9 cellular contexts compared by ENCODE assay signal in genomic region chr3:159941043-159941994, GRCh38. TPM values are rescaled to one million over a fixed set of nuclear protein-coding genes. Genes with fewer than 3 reads are reported as not detected.
DNase-seq lines count a peak whose midpoint lies in the region; ATAC-seq, FAIRE-seq and TF ChIP-seq lines count a peak whose summit lies in the region.
"Had no signal": no experiment of that assay in that cellular context is flagged by ENCODE, and none has a peak within 500 bp of the region (broad histone marks: within the 10 kb centered on the region; RNA-seq: fewer than 3 reads in every experiment).

No MANE protein-coding gene starts in this region.

- no peak for TF ChIP-seq CTCF in bronchial epithelial cell (IDR thresholded peaks at IDR 0.05; ENCODE audit: insufficient read depth, low read length, severe bottlenecking)
- TF ChIP-seq CTCF in GM10248 (IDR thresholded peaks at IDR 0.05; ENCODE audit: control extremely low read depth, extremely low read depth, low read depth, missing control alignments) = no peak

- FAIRE-seq in GM18507 (lab: Jason Lieb, UNC) (peak; percentile 31), bronchial epithelial cell (lab: Jason Lieb, UNC) (no peak)

- CTCF ChIA-PET in GM10248 (lab: Yijun Ruan, JAX) = interaction anchor here (0.8 to 1.6 kb wide), 7 partner anchors 8 to 54 kb away, joined by 3 to 7 read pairs (median 3); partner anchors contain the start of gene IL12A

- H3K4me3 ChIP-seq in bronchial epithelial cell (ENCODE audit: low read depth, low read length) = no peak overlapping the region
- H3K4me3 ChIP-seq: right atrium auricular region had no signal

- DNase-seq in GM18507 (ENCODE audit: extremely low spot score, insufficient read length, low read depth) (no peak), bronchial epithelial cell (ENCODE audit: low read depth) (peak; percentile 69), globus pallidus (ENCODE audit: low spot score) (no peak), dermis blood vessel endothelial cell (no peak), GM10248 (ENCODE audit: extremely low spot score) (no peak)

- H3K27me3 ChIP-seq in bronchial epithelial cell (ENCODE audit: control insufficient read depth, insufficient read depth, low read length) = no peaks in the 10 kb centered on the region
- H3K27me3 ChIP-seq: right atrium auricular region had no signal

- POLR2A ChIA-PET in GM10248 (lab: Yijun Ruan, JAX) = no interaction called here

- H3K36me3 ChIP-seq in bronchial epithelial cell (ENCODE audit: control insufficient read depth, insufficient read depth, low read length) = no peaks in the 10 kb centered on the region
- H3K36me3 ChIP-seq: right atrium auricular region had no signal

- ATAC-seq in GM21723 (IDR thresholded peaks at IDR 0.05; ENCODE audit: unreplicated experiment) (peak; percentile 81), HG03565 (IDR thresholded peaks at IDR 0.05; ENCODE audit: unreplicated experiment) (peak; percentile 79), GM21367 (IDR thresholded peaks at IDR 0.05; ENCODE audit: unreplicated experiment) (no peak)

RNA-seq across cellular contexts. Expression of gene IL12A, which starts 47.3 kb away (rescaled TPM):
- 0.26 TPM in 2 replicates for total RNA-seq in bronchial epithelial cell
- 0.60 and 0.68 TPM in 2 replicates for total RNA-seq in dermis blood vessel endothelial cell
